Comparison of ENCODE assay signal across 1 cellular context in genomic region chr7:29375641-29376562, GRCh38.
TF ChIP-seq lines count a peak whose summit lies in the region.

No MANE protein-coding gene starts in this region.

TF ChIP-seq in HepG2, 621 proteins besides CTCF, POLR2A, EP300 and RAD21 (continued from another document and continues in another):
- 0 out of 2 replicates have a peak, but pooled peaks have one; percentile 19 for TF ChIP-seq TBX3 (IDR thresholded peaks at IDR 0.05; ENCODE audit: borderline replicate concordance)
- TF ChIP-seq PCBP2 (optimal IDR thresholded peaks at IDR 0.05; ENCODE audit: low read depth, low read length, poor library complexity, severe bottlenecking): no peak
- no peak for TF ChIP-seq ZNF275 (CRISPR knock-in tag; IDR thresholded peaks at IDR 0.05; ENCODE audit: borderline replicate concordance)
- no peak for TF ChIP-seq HNF4G (IDR thresholded peaks at IDR 0.05; ENCODE audit: borderline replicate concordance, low read depth, low read length)
- TF ChIP-seq HNF4G (CRISPR knock-in tag; IDR thresholded peaks at IDR 0.05; ENCODE audit: borderline replicate concordance, low read depth): peak; percentile 39; the same call in 1 of the 2 replicates
- TF ChIP-seq ZSCAN22 (CRISPR knock-in tag; IDR thresholded peaks at IDR 0.05): no peak
- no peak for TF ChIP-seq EEA1 (CRISPR knock-in tag; IDR thresholded peaks at IDR 0.05; ENCODE audit: borderline replicate concordance)
- TF ChIP-seq SOX6 (IDR thresholded peaks at IDR 0.05): no peak
- peak; percentile 76 for TF ChIP-seq SOX6 (CRISPR knock-in tag; IDR thresholded peaks at IDR 0.05)
- 0 out of 2 replicates have a peak, but pooled peaks have one; percentile 29 for TF ChIP-seq ZNF646 (CRISPR knock-in tag; IDR thresholded peaks at IDR 0.05)
- TF ChIP-seq MBD4 (IDR thresholded peaks at IDR 0.05; ENCODE audit: borderline replicate concordance, low read length): no peak
- no peak for TF ChIP-seq FOXO4 (CRISPR knock-in tag; conservative IDR thresholded peaks at IDR 0.05)
- no peak for TF ChIP-seq TFE3 (CRISPR knock-in tag; IDR thresholded peaks at IDR 0.05)
- no peak for TF ChIP-seq ZNF557 (CRISPR knock-in tag; IDR thresholded peaks at IDR 0.05)
- no peak for TF ChIP-seq SETDB1 (CRISPR knock-in tag; IDR thresholded peaks at IDR 0.05; ENCODE audit: borderline replicate concordance)
- no peak for TF ChIP-seq MTF1 (CRISPR knock-in tag; IDR thresholded peaks at IDR 0.05)
- peak; percentile 34; the same call in 1 of the 2 replicates for TF ChIP-seq ZBTB38 (CRISPR knock-in tag; IDR thresholded peaks at IDR 0.05)
- TF ChIP-seq ZBTB1 (CRISPR knock-in tag; IDR thresholded peaks at IDR 0.05; ENCODE audit: borderline replicate concordance): no peak
- no peak for TF ChIP-seq KDM4B (CRISPR knock-in tag; IDR thresholded peaks at IDR 0.05)
- TF ChIP-seq ZMAT3 (CRISPR knock-in tag; conservative IDR thresholded peaks at IDR 0.05): no peak; the same call in 1 of the 2 replicates
- TF ChIP-seq BHLHE40 (IDR thresholded peaks at IDR 0.05; ENCODE audit: low read length): no peak
- no peak for TF ChIP-seq HBP1 (CRISPR knock-in tag; IDR thresholded peaks at IDR 0.05; ENCODE audit: low read depth)
- no peak for TF ChIP-seq KLF16 (CRISPR knock-in tag; IDR thresholded peaks at IDR 0.05)
- TF ChIP-seq IRF9 (CRISPR knock-in tag; IDR thresholded peaks at IDR 0.05; ENCODE audit: borderline replicate concordance): no peak
- no peak for TF ChIP-seq ZKSCAN8 (CRISPR knock-in tag; IDR thresholded peaks at IDR 0.05; ENCODE audit: borderline replicate concordance)
- TF ChIP-seq U2AF1 (optimal IDR thresholded peaks at IDR 0.05; ENCODE audit: low read depth, low read length): no peak
- TF ChIP-seq MNT (IDR thresholded peaks at IDR 0.05): no peak
- no peak for TF ChIP-seq ZNF207 (IDR thresholded peaks at IDR 0.05; ENCODE audit: borderline replicate concordance)
- TF ChIP-seq SNAI1 (CRISPR knock-in tag; IDR thresholded peaks at IDR 0.05; ENCODE audit: borderline replicate concordance): 0 out of 2 replicates have a peak, but pooled peaks have one; percentile 46
- TF ChIP-seq ZNF761 (CRISPR knock-in tag; conservative IDR thresholded peaks at IDR 0.05): no peak
- no peak for TF ChIP-seq PRMT3 (CRISPR knock-in tag; IDR thresholded peaks at IDR 0.05; ENCODE audit: borderline replicate concordance, low read depth)
- peak; percentile 19; the same call in 1 of the 2 replicates for TF ChIP-seq ARID3A (IDR thresholded peaks at IDR 0.05; ENCODE audit: low read depth, low read length)
- TF ChIP-seq HNF4A (CRISPR knock-in tag; IDR thresholded peaks at IDR 0.05): peak; percentile 63
- TF ChIP-seq SOX5 (CRISPR knock-in tag; IDR thresholded peaks at IDR 0.05; ENCODE audit: borderline replicate concordance): peak; percentile 27; the same call in 1 of the 2 replicates
- no peak for TF ChIP-seq TFDP1 (CRISPR knock-in tag; IDR thresholded peaks at IDR 0.05; ENCODE audit: borderline replicate concordance)
- TF ChIP-seq ATF7 (IDR thresholded peaks at IDR 0.05): peak; percentile 68
- TF ChIP-seq ATF7 (CRISPR knock-in tag; IDR thresholded peaks at IDR 0.05): no peak
- no peak for TF ChIP-seq GZF1 (CRISPR knock-in tag; IDR thresholded peaks at IDR 0.05)
- TF ChIP-seq HNRNPL (IDR thresholded peaks at IDR 0.05; ENCODE audit: low read depth, low read length): no peak
- TF ChIP-seq ZNF672 (CRISPR knock-in tag; IDR thresholded peaks at IDR 0.05): no peak
- no peak for TF ChIP-seq THAP8 (CRISPR knock-in tag; IDR thresholded peaks at IDR 0.05; ENCODE audit: borderline replicate concordance)
- peak; percentile 31; the same call in 1 of the 2 replicates for TF ChIP-seq DRAP1 (CRISPR knock-in tag; IDR thresholded peaks at IDR 0.05)
- no peak for TF ChIP-seq TBL1XR1 (IDR thresholded peaks at IDR 0.05; ENCODE audit: borderline replicate concordance, low read length, partially characterized antibody)
- TF ChIP-seq ZNF572 (CRISPR knock-in tag; IDR thresholded peaks at IDR 0.05): no peak
- TF ChIP-seq ZNF24 (IDR thresholded peaks at IDR 0.05): no peak
- peak; percentile 87; the same call in 1 of the 2 replicates for TF ChIP-seq ETV5 (CRISPR knock-in tag; IDR thresholded peaks at IDR 0.05; ENCODE audit: borderline replicate concordance)
- no peak for TF ChIP-seq ZSCAN25 (CRISPR knock-in tag; IDR thresholded peaks at IDR 0.05)
